Comparison of ENCODE assay signal across 7 cellular contexts in the genomic region with DNA sequence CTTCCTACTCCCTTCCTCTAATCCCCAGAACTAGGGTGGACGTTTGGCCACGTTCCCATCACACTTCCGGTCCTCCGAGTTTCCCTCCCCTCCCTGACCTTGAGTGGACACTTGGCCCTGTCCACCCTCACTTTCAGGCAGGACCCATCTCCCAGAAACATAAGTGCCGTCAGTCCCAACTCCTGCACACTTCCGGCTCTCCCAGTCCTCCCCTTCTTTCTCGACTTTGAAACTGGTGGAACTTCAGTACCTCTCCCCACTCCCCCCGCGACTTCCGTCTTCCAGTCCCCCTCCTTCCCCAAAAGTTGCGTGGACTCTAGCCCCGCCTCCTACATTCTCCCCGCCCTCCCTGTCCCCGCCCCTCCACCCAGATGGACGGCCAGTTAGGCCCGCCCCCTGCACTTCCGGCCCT. TPM values are rescaled to one million over a fixed set of nuclear protein-coding genes. Genes with fewer than 3 reads are reported as not detected.
DNase-seq lines count a peak whose midpoint lies in the region; ATAC-seq and TF ChIP-seq lines count a peak whose summit lies in the region.

No MANE protein-coding gene starts in this region.

- H3K27me3 ChIP-seq in NT2/D1 (ENCODE audit: insufficient read depth, insufficient read length): no peaks in the 10 kb centered on the region
- no peaks in the 10 kb centered on the region for H3K27me3 ChIP-seq in right lobe of liver

- H3K9me3 ChIP-seq in NT2/D1 (ENCODE audit: insufficient read depth, low read length) (peaks cover 53% of the 10 kb centered on the region), right lobe of liver (peaks cover 0 to 55% (median 24%) of the 10 kb centered on the region in 4 donors)

- H3K4me1 ChIP-seq in NT2/D1 (ENCODE audit: insufficient read depth, insufficient read length): no peaks in the 10 kb centered on the region
- H3K4me1 ChIP-seq in right lobe of liver: peaks cover 0 to 6% (median 0%) of the 10 kb centered on the region in 4 donors

- peaks cover 35% of the 10 kb centered on the region for H3K36me3 ChIP-seq in NT2/D1 (ENCODE audit: insufficient read depth, insufficient read length, low read length)
- peaks cover 0 to 18% (median 7%) of the 10 kb centered on the region in 4 donors for H3K36me3 ChIP-seq in right lobe of liver

- H3K27ac ChIP-seq in angular gyrus (ENCODE audit: low read depth, low read length) (peak overlapping the region; percentile 99), right lobe of liver (peak overlapping the region; percentile 2 to 98 (median 97))

- H3K4me3 ChIP-seq in NT2/D1 (ENCODE audit: insufficient read length, low read depth): peak overlapping the region; percentile 31
- H3K4me3 ChIP-seq in right lobe of liver: peak overlapping the region; percentile 30 to 97 (median 85)

- no peak for TF ChIP-seq POLR2A in right lobe of liver (IDR thresholded peaks at IDR 0.05)

- no peak for ATAC-seq in right lobe of liver

- 2% methylated on average over 15 of the region's 17 CpGs for WGBS in right lobe of liver (ENCODE audit: insufficient coverage, low coverage, low lambda C conversion rate, missing lambda C conversion rate)

- no peak overlapping the region for H3K9ac ChIP-seq in NT2/D1 (ENCODE audit: insufficient read length, low read depth)

- no peak for TF ChIP-seq CTCF in right lobe of liver (IDR thresholded peaks at IDR 0.05)

- DNase-seq in GM19240 (ENCODE audit: insufficient read length, low spot score) (peak; percentile 73), NT2/D1 (ENCODE audit: low read depth, low spot score) (no peak), right lobe of liver (no peak), Ammon's horn (ENCODE audit: low spot score) (no peak), SW 1271 (lab: John Stamatoyannopoulos, UW) (no peak)
- peak; percentile 75 for DNase-seq in stimulated activated CD8-positive, alpha-beta memory T cell treated with anti-CD3 and anti-CD28 coated beads, Interleukin-4, amount 100 ng/mL, for 24 hours (ENCODE audit: low read depth)

- intact Hi-C loops in right lobe of liver (cut with DNase I): no loop called here

RNA-seq across cellular contexts. Expression of a gene that starts 0.3 kb away (rescaled TPM):
- total RNA-seq in right lobe of liver: 10 to 100 TPM; 12.7 to 18.5 (median 14.4) TPM

RNA-seq across cellular contexts. Expression of a gene that starts 32.0 kb away (rescaled TPM):
- 1 to 10 TPM; 2.0 to 7.2 (median 2.9) TPM for total RNA-seq in right lobe of liver

RNA-seq across cellular contexts. Expression of a gene that starts 46.1 kb away (rescaled TPM):
- 10 to 100 TPM in 3 of 6 experiments, 1 to 10 TPM in 3; 6.1 to 16.5 (median 10.7) TPM for total RNA-seq in right lobe of liver

Comparison
In these comparisons a context has a peak if more than half of its experiments do, and no peak if none do; other contexts are left out.
1. DNase-seq: peak in GM19240 (single experiment) and stimulated activated CD8-positive, alpha-beta memory T cell treated with anti-CD3 and anti-CD28 coated beads, Interleukin-4, amount 100 ng/mL, for 24 hours (single experiment); none in NT2/D1 (single experiment), right lobe of liver (0 of 3), Ammon's horn (single experiment) and SW 1271 (0 of 2).